12 cellular contexts compared by ENCODE assay signal in the genomic region with DNA sequence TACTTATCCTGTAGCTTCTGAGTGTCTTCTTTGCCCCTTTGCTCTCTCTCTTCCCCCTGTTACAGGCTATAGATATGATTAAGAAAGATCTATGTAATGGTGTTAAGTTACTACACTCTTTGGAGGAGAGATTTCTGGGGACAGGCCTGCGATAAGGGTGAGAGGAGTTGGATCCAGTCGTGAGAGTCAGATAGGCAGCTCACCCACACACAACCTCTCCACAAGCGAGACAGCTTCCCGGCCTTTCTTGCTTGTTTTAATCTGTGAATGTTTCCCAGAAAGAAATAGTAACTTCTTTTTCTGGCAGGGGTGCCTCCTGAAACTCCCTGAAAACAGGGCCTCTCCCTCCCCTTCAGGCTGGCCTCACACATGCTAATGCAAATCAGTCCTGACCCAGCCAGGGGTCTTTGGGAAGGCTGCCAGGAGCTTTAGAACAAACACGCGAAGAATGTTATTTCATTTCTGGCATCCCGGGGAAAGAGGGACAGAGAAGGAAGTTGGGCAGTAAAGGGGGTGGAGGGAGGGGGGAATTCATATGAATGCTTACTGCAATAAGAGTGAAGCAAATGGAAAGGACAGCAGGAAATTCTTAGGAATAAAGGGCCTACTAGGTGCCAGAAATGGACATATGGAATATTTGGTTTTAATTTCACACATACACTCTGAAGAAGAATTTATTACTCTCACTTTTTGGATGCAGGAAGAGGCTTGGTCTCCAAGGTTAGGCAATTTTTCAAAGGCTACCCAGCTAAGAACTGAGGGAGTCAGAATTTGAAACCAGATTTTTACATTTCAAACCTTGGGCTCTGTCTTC.
A peak's percentile ranks its signal among the peaks of the same experiment; 100 is the strongest.
DNase-seq lines count a peak whose midpoint lies in the region; ATAC-seq, FAIRE-seq and TF ChIP-seq lines count a peak whose summit lies in the region.
"Had no signal": no experiment of that assay in that cellular context is flagged by ENCODE, and none has a peak within 500 bp of the region (broad histone marks: within the 10 kb centered on the region; RNA-seq: fewer than 3 reads in every experiment).

No MANE protein-coding gene starts in this region.

- DNase-seq in AG04450 (ENCODE audit: low read depth, low spot score) (no peak), fibroblast of the conjunctiva (ENCODE audit: low read depth) (peak; percentile 67), frontal cortex (ENCODE audit: low spot score in 2 of 2) (no peak), activated T-cell treated with anti-CD3 and anti-CD28 coated beads for 4 hours (no peak)
- no peak for DNase-seq in activated naive CD4-positive, alpha-beta T cell treated with anti-CD3 and anti-CD28 coated beads, Interleukin-2, amount 10 ng/mL, durations not matched to agents 7 days and 5 days
- DNase-seq in effector memory CD4-positive, alpha-beta T cell, result no peak
- DNase-seq: activated B cell treated with CpG ODN at 0.5 μM for 24 hours, KG1, NCI-H82 had no signal

- peaks cover 5% of the 10 kb centered on the region for H3K4me1 Mint-ChIP-seq in activated naive CD4-positive, alpha-beta T cell treated with anti-CD3 and anti-CD28 coated beads, Interleukin-2, amount 10 ng/mL, durations not matched to agents 7 days and 5 days
- H3K4me1 Mint-ChIP-seq: activated B cell treated with CpG ODN at 0.5 μM for 24 hours had no signal

- H3K4me3 ChIP-seq in AG04450 (ENCODE audit: low read depth, low read length) (no peak overlapping the region), muscle layer of duodenum (ENCODE audit: low read depth in 1 of 2, low read length in 2 of 2) (no peak overlapping the region)
- no peak overlapping the region for H3K4me3 ChIP-seq in effector memory CD4-positive, alpha-beta T cell (ENCODE audit: insufficient read depth, low read depth, low read length, poor library complexity, severe bottlenecking)

- H3K36me3 ChIP-seq in muscle layer of duodenum (ENCODE audit: control insufficient read depth in 1 of 2, insufficient read depth in 2 of 2, low read length in 2 of 2), result no peaks in the 10 kb centered on the region
- no peaks in the 10 kb centered on the region for H3K36me3 ChIP-seq in effector memory CD4-positive, alpha-beta T cell (ENCODE audit: control insufficient read depth, insufficient read depth, low read length)

- H3K4me1 ChIP-seq in muscle layer of duodenum (ENCODE audit: control insufficient read depth in 1 of 2, insufficient read depth in 2 of 2, low read length in 2 of 2), result peaks cover 0 to 1% of the 10 kb centered on the region in 2 donors
- H3K4me1 ChIP-seq in effector memory CD4-positive, alpha-beta T cell (ENCODE audit: control insufficient read depth, insufficient read depth, low read length, poor library complexity, severe bottlenecking), result no peaks in the 10 kb centered on the region

- H3K36me3 Mint-ChIP-seq in activated naive CD4-positive, alpha-beta T cell treated with anti-CD3 and anti-CD28 coated beads, Interleukin-2, amount 10 ng/mL, durations not matched to agents 7 days and 5 days, result no peaks in the 10 kb centered on the region

- no peaks in the 10 kb centered on the region for H3K27me3 Mint-ChIP-seq in activated naive CD4-positive, alpha-beta T cell treated with anti-CD3 and anti-CD28 coated beads, Interleukin-2, amount 10 ng/mL, durations not matched to agents 7 days and 5 days
- H3K27me3 Mint-ChIP-seq: activated B cell treated with CpG ODN at 0.5 μM for 24 hours had no signal

- POLR2A ChIA-PET in AG04450 (lab: Yijun Ruan, JAX), result no interaction called here

- ATAC-seq in SK-N-SH treated with all-trans-retinoic acid at 6 μM for 48 hours, result peak; percentile 62

- no peak overlapping the region for H3K4me3 Mint-ChIP-seq in activated naive CD4-positive, alpha-beta T cell treated with anti-CD3 and anti-CD28 coated beads, Interleukin-2, amount 10 ng/mL, durations not matched to agents 7 days and 5 days
- H3K4me3 Mint-ChIP-seq: activated B cell treated with CpG ODN at 0.5 μM for 24 hours had no signal

- H3K27me3 ChIP-seq in AG04450 (ENCODE audit: control insufficient read depth, insufficient read depth, low read length) (peaks cover 3% of the 10 kb centered on the region), muscle layer of duodenum (ENCODE audit: low read depth, low read length) (no peaks in the 10 kb centered on the region)
- no peaks in the 10 kb centered on the region for H3K27me3 ChIP-seq in effector memory CD4-positive, alpha-beta T cell (replicated peaks; ENCODE audit: control insufficient read depth, insufficient read depth, low read length, poor library complexity, severe bottlenecking)

- H3K9me3 ChIP-seq in AG04450 (ENCODE audit: control insufficient read depth, insufficient read depth, low read length) (no peaks in the 10 kb centered on the region), muscle layer of duodenum (ENCODE audit: control insufficient read depth in 1 of 2, low read length in 2 of 2) (no peaks in the 10 kb centered on the region)
- no peaks in the 10 kb centered on the region for H3K9me3 ChIP-seq in effector memory CD4-positive, alpha-beta T cell (ENCODE audit: control insufficient read depth, low read length)

- H3K27ac ChIP-seq in AG04450 (ENCODE audit: low read depth, low read length) (peak overlapping the region; percentile 71), muscle layer of duodenum (ENCODE audit: low read length) (peak overlapping the region; percentile 14)
- no peak overlapping the region for H3K27ac ChIP-seq in effector memory CD4-positive, alpha-beta T cell (ENCODE audit: insufficient read depth, low read length, poor library complexity, severe bottlenecking)

- FAIRE-seq in frontal cortex (lab: Jason Lieb, UNC), result no peak
- FAIRE-seq: H54 had no signal

- no peak overlapping the region for H3K27ac Mint-ChIP-seq in activated naive CD4-positive, alpha-beta T cell treated with anti-CD3 and anti-CD28 coated beads, Interleukin-2, amount 10 ng/mL, durations not matched to agents 7 days and 5 days
- H3K27ac Mint-ChIP-seq: activated B cell treated with CpG ODN at 0.5 μM for 24 hours had no signal

- no peak for TF ChIP-seq CTCF in AG04450 (IDR thresholded peaks at IDR 0.05; ENCODE audit: low read depth, low read length)

- no peaks in the 10 kb centered on the region for H3K9me3 Mint-ChIP-seq in activated naive CD4-positive, alpha-beta T cell treated with anti-CD3 and anti-CD28 coated beads, Interleukin-2, amount 10 ng/mL, durations not matched to agents 7 days and 5 days
- H3K9me3 Mint-ChIP-seq: activated B cell treated with CpG ODN at 0.5 μM for 24 hours had no signal

- CTCF ChIA-PET in AG04450 (lab: Charles Lee), result interaction anchor here (0.6 to 1.5 kb wide), 3 partner anchors 10 to 93 kb away, joined by 4 to 6 read pairs (median 4); no protein-coding TSS in a partner anchor
- CTCF ChIA-PET in activated naive CD4-positive, alpha-beta T cell treated with anti-CD3 and anti-CD28 coated beads, Interleukin-2, amount 10 ng/mL, durations not matched to agents 7 days and 5 days (lab: Charles Lee), result no interaction called here

TF ChIP-seq in SK-N-SH treated with all-trans-retinoic acid at 6 μM for 48 hours, 23 proteins besides CTCF, POLR2A, EP300 and RAD21:
- TF ChIP-seq ZNF565 (CRISPR knock-in tag; conservative IDR thresholded peaks at IDR 0.05; ENCODE audit: low read depth) (no peak), ZNF70 (CRISPR knock-in tag; IDR thresholded peaks at IDR 0.05) (peak; percentile 81)
